Comparison of ENCODE assay signal across 2 cellular contexts in the genomic region with DNA sequence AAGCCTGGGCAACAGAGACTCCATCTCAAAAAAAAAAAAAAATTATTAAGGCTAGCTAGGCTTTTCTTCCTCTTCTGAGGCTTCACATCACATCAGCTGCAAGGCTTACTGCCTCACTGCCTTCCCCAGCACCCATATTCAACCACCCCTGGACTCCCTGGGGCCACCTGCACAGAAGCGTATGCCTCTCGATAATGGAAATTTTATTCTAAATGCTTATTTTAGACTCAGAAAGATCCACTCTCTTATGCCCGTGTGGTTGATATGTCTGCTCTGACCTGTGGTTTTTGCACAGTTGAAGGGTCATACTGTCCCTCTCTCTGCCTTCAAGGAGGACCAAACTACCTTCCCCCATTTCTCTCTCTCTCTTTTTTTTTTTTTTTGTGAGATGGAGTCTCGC.
TF ChIP-seq lines count a peak whose summit lies in the region.

No MANE protein-coding gene starts in this region.

TF ChIP-seq in GM12878, 131 proteins besides CTCF, POLR2A, EP300 and RAD21:
- TF ChIP-seq RUNX3 (IDR thresholded peaks at IDR 0.05; ENCODE audit: low read length) (peak; percentile 80), NFIC (IDR thresholded peaks at IDR 0.05; ENCODE audit: low read depth, low read length) (no peak)

TF ChIP-seq in SK-N-SH, 30 proteins besides CTCF, POLR2A, EP300 and RAD21:
- TF ChIP-seq, protein P1, sequence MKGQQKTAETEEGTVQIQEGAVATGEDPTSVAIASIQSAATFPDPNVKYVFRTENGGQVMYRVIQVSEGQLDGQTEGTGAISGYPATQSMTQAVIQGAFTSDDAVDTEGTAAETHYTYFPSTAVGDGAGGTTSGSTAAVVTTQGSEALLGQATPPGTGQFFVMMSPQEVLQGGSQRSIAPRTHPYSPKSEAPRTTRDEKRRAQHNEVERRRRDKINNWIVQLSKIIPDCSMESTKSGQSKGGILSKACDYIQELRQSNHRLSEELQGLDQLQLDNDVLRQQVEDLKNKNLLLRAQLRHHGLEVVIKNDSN (IDR thresholded peaks at IDR 0.05; ENCODE audit: borderline replicate concordance, low read depth) = no peak
- no peak for TF ChIP-seq FOXJ3 (CRISPR knock-in tag; IDR thresholded peaks at IDR 0.05)
- TF ChIP-seq TAF1 (IDR thresholded peaks at IDR 0.05; ENCODE audit: borderline replicate concordance, low read depth, low read length) = no peak
- TF ChIP-seq CHD2 (IDR thresholded peaks at IDR 0.05; ENCODE audit: low read length, partially characterized antibody) = no peak
